In the genomic region with DNA sequence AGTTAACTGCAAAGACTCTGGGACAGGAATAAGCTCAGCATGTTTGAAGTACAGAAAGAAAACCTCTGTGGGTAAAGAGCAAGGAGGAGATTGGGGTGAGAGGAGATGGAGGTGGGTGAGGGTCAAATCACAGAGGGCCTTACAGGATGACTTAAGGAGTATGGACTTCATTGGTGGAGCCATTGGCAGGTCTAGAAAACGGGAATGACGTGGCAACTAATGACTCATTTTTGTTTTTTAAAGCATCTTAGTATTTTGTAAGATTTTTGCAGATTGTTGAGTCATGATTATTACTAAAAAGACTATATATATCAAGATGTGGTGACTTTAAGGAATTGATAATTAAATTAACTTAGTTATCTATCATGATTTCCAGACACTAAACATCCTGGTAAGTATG, we compare ENCODE assay signal across 1 cellular context.
TF ChIP-seq lines count a peak whose summit lies in the region.

No MANE protein-coding gene starts in this region.

TF ChIP-seq in IMR-90, 13 proteins besides CTCF, POLR2A, EP300 and RAD21 (continued from another document):
- no peak for TF ChIP-seq SMC3 (IDR thresholded peaks at IDR 0.05; ENCODE audit: low read depth, low read length)
- TF ChIP-seq NFE2L2 (IDR thresholded peaks at IDR 0.05; ENCODE audit: low read depth, low read length): peak; percentile 59
- peak; percentile 39; the same call in 1 of the 2 replicates for TF ChIP-seq FOS (IDR thresholded peaks at IDR 0.05; ENCODE audit: low read depth, low read length)
